Comparison of ENCODE assay signal across 9 cellular contexts in genomic region chr10:30553018-30553624, GRCh38.
A peak's percentile ranks its signal among the peaks of the same experiment; 100 is the strongest.
DNase-seq lines count a peak whose midpoint lies in the region; ATAC-seq and TF ChIP-seq lines count a peak whose summit lies in the region.
"Had no signal": no experiment of that assay in that cellular context is flagged by ENCODE, and none has a peak within 500 bp of the region (broad histone marks: within the 10 kb centered on the region; RNA-seq: fewer than 3 reads in every experiment).

No MANE protein-coding gene starts in this region.

- no peak for TF ChIP-seq POLR2A in NB4 (IDR thresholded peaks at IDR 0.05; ENCODE audit: extremely low read depth, insufficient read length)
- no peak for TF ChIP-seq POLR2A in tibial nerve (IDR thresholded peaks at IDR 0.05)

- H3K27ac ChIP-seq in duodenal mucosa (ENCODE audit: low read depth, low read length) (peak overlapping the region; percentile 16), liver (ENCODE audit: low read depth in 1 of 2, low read length in 2 of 2) (peak overlapping the region; percentile 60 to 80), tibial nerve (peak overlapping the region; percentile 31 to 82 (median 63))

- no peak for TF ChIP-seq EP300 in tibial nerve (IDR thresholded peaks at IDR 0.05)

- H3K36me3 ChIP-seq in duodenal mucosa (ENCODE audit: control insufficient read depth in 1 of 2, insufficient read depth in 2 of 2, low read length in 2 of 2) (no peaks in the 10 kb centered on the region), liver (ENCODE audit: control insufficient read depth in 4 of 4, insufficient read depth in 3 of 4, low read depth in 1 of 4, low read length in 3 of 4) (no peaks in the 10 kb centered on the region), tibial nerve (no peaks in the 10 kb centered on the region)

- no peaks in the 10 kb centered on the region for H3K9me3 ChIP-seq in duodenal mucosa (ENCODE audit: control insufficient read depth in 1 of 2, low read length in 2 of 2)
- no peaks in the 10 kb centered on the region for H3K9me3 ChIP-seq in liver (ENCODE audit: control insufficient read depth in 4 of 4, low read length in 3 of 4)
- no peaks in the 10 kb centered on the region for H3K9me3 ChIP-seq in tibial nerve

- no peaks in the 10 kb centered on the region for H3K27me3 Mint-ChIP-seq in progenitor cell of endocrine pancreas

- no peak for ATAC-seq in GM19035 (IDR thresholded peaks at IDR 0.05; ENCODE audit: unreplicated experiment)
- ATAC-seq: activated CD8-positive, alpha-beta T cell treated with anti-CD3 and anti-CD28 coated beads for 36 hours had no signal

- no peaks in the 10 kb centered on the region for H3K9me3 Mint-ChIP-seq in progenitor cell of endocrine pancreas (ENCODE audit: low read depth)
- H3K9me3 Mint-ChIP-seq: activated CD8-positive, alpha-beta T cell treated with anti-CD3 and anti-CD28 coated beads for 36 hours had no signal

- 77% methylated on average over 7 of the region's 7 CpGs for WGBS in liver
- WGBS in tibial nerve, 2 donors, result 50 to 66% methylated on average over 7 of the region's 7 CpGs

- peak; percentile 94 for DNase-seq in NB4 (ENCODE audit: low read depth)
- no peak for DNase-seq in tibial nerve (ENCODE audit: low spot score in 2 of 2)
- no peak for DNase-seq in progenitor cell of endocrine pancreas (ENCODE audit: low spot score, unreplicated experiment)
- no peak for DNase-seq in NCI-H2081 (lab: John Stamatoyannopoulos, UW)
- DNase-seq: activated CD8-positive, alpha-beta T cell treated with anti-CD3 and anti-CD28 coated beads for 36 hours; NCI-H187 had no signal

- H3K4me3 Mint-ChIP-seq in progenitor cell of endocrine pancreas (ENCODE audit: low read depth), result no peak overlapping the region
- H3K4me3 Mint-ChIP-seq: activated CD8-positive, alpha-beta T cell treated with anti-CD3 and anti-CD28 coated beads for 36 hours had no signal

- H3K27me3 ChIP-seq in duodenal mucosa (ENCODE audit: control insufficient read depth in 1 of 2, insufficient read depth in 2 of 2, low read length in 2 of 2) (no peaks in the 10 kb centered on the region), liver (ENCODE audit: control insufficient read depth in 4 of 4, insufficient read depth in 4 of 4, low read length in 3 of 4) (no peaks in the 10 kb centered on the region), tibial nerve (no peaks in the 10 kb centered on the region)

- peaks cover 24% of the 10 kb centered on the region for H3K4me1 Mint-ChIP-seq in progenitor cell of endocrine pancreas (ENCODE audit: low read depth)

- no peak overlapping the region for H3K9ac ChIP-seq in duodenal mucosa (ENCODE audit: low read depth in 1 of 2, low read length in 2 of 2)
- H3K9ac ChIP-seq in liver (ENCODE audit: low read depth in 1 of 2, low read length in 2 of 2), result no peak overlapping the region

- no peaks in the 10 kb centered on the region for H3K36me3 Mint-ChIP-seq in progenitor cell of endocrine pancreas (ENCODE audit: insufficient read depth)

- TF ChIP-seq CTCF in NB4 (IDR thresholded peaks at IDR 0.05; ENCODE audit: low read depth, low read length) (no peak), liver (IDR thresholded peaks at IDR 0.05; ENCODE audit: low read depth, low read length, missing input control) (no peak), tibial nerve (IDR thresholded peaks at IDR 0.05) (no peak), progenitor cell of endocrine pancreas (IDR thresholded peaks at IDR 0.05; ENCODE audit: unreplicated experiment) (no peak)

- H3K4me1 ChIP-seq in duodenal mucosa (ENCODE audit: control insufficient read depth in 1 of 2, insufficient read depth in 2 of 2, low read length in 2 of 2) (peaks cover 15% of the 10 kb centered on the region in 2 donors), liver (ENCODE audit: control insufficient read depth in 4 of 4, insufficient read depth in 4 of 4, low read length in 3 of 4) (peaks cover 1 to 15% (median 9%) of the 10 kb centered on the region in 4 donors), tibial nerve (peaks cover 0 to 20% (median 5%) of the 10 kb centered on the region in 4 donors)

- peak overlapping the region; percentile 36 for H3K4me3 ChIP-seq in NB4 (ENCODE audit: low read depth, low read length)
- peak overlapping the region in 1 of 2 donors; percentile 56 for H3K4me3 ChIP-seq in duodenal mucosa (ENCODE audit: low read depth in 1 of 2, low read length in 2 of 2)
- H3K4me3 ChIP-seq in liver (ENCODE audit: low read depth in 1 of 3, low read length in 3 of 3), result no peak overlapping the region
- no peak overlapping the region for H3K4me3 ChIP-seq in tibial nerve

- TF ChIP-seq RAD21 in liver (IDR thresholded peaks at IDR 0.05), result no peak

- H3K27ac Mint-ChIP-seq in progenitor cell of endocrine pancreas, result no peak overlapping the region
- H3K27ac Mint-ChIP-seq: activated CD8-positive, alpha-beta T cell treated with anti-CD3 and anti-CD28 coated beads for 36 hours had no signal

TF ChIP-seq in liver, 16 proteins besides CTCF, POLR2A, EP300 and RAD21:
- TF ChIP-seq TAF1 (conservative IDR thresholded peaks at IDR 0.05), result no peak
- no peak for TF ChIP-seq REST (IDR thresholded peaks at IDR 0.05)
- no peak for TF ChIP-seq MAX (IDR thresholded peaks at IDR 0.05)
- TF ChIP-seq RXRA (IDR thresholded peaks at IDR 0.05), result no peak
- no peak for TF ChIP-seq NR2F2 (IDR thresholded peaks at IDR 0.05)
- TF ChIP-seq SP1 (IDR thresholded peaks at IDR 0.05), result no peak
- TF ChIP-seq ZBTB33 (IDR thresholded peaks at IDR 0.05), result no peak
- TF ChIP-seq GABPA (IDR thresholded peaks at IDR 0.05 in 1 of 2, conservative IDR thresholded peaks at IDR 0.05 in 1 of 2), result no peak
- no peak for TF ChIP-seq FOXA1 (IDR thresholded peaks at IDR 0.05)
- no peak for TF ChIP-seq YY1 (IDR thresholded peaks at IDR 0.05)
- no peak for TF ChIP-seq EGR1 (IDR thresholded peaks at IDR 0.05; ENCODE audit: low read depth in 2 of 2)
- TF ChIP-seq JUND (IDR thresholded peaks at IDR 0.05), result no peak
- TF ChIP-seq HNF4G (IDR thresholded peaks at IDR 0.05), result no peak
- TF ChIP-seq FOXA2 (IDR thresholded peaks at IDR 0.05), result no peak
- TF ChIP-seq HNF4A (conservative IDR thresholded peaks at IDR 0.05), result no peak
- no peak for TF ChIP-seq ATF3 (IDR thresholded peaks at IDR 0.05)

Comparison
In these comparisons a context has a peak if more than half of its experiments do, and no peak if none do; other contexts are left out.
1. H3K27ac ChIP-seq: peak in every context shown above with its lines; median percentile 70 in liver; 63 in tibial nerve; 16 in duodenal mucosa.